ENCODE assay signal across 8 cellular contexts in the genomic region with DNA sequence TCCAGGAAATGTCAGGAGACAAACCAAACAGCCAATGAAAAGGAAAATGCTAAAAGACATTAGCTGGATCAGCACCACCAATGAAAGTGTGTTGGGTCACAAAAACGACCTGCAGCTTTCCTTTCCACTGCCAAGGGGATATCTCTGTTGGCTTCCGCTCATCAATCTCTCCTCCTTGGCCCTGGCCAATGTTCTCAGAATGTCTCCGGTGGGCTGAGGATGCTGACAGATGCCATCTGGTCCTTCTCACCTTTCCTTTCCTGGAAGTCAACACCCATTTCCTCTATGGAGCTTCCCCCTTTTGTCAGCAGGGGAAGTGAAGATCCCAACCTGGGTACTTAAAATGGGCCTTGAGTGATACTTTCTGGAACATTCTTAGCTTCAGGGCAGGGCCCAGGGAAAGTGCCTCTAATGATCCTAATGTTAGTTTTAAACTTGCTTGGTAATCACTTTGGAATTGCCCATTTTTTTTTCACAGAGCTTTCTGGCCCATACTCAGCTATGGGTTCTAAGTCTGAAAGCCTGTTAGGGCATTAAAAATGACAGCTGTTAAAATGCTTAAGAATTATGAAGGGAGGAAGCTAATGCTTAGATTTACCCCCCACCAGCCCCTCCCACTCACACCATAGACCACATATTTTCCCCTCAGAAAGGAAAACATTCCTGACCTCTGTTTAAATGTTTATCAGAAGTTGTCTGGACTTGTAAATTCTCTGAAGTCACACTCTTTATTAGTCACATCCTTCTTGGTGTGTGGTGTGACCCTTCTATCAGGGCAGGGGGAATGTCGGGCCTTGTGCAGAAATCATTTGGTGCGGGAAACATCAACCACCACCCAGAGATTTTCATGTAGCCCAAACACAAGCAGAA. TPM values are rescaled to one million over a fixed set of nuclear protein-coding genes. Genes with fewer than 3 reads are reported as not detected.
DNase-seq lines count a peak whose midpoint lies in the region; ATAC-seq and TF ChIP-seq lines count a peak whose summit lies in the region.
"Had no signal": no experiment of that assay in that cellular context is flagged by ENCODE, and none has a peak within 500 bp of the region (broad histone marks: within the 10 kb centered on the region; RNA-seq: fewer than 3 reads in every experiment).

No MANE protein-coding gene starts in this region.

- H3K9ac ChIP-seq in PC-3 (ENCODE audit: low read length) (no peak overlapping the region), duodenal mucosa (ENCODE audit: low read depth in 1 of 2, low read length in 2 of 2) (no peak overlapping the region)

- intact Hi-C loops in PC-3 (cut with micrococcal nuclease) = no loop called here

- peak; percentile 53 for ATAC-seq in PC-3

- BruUV-seq in PC-3 (replicated peaks; lab: Mats Ljungman, UMichigan) = no TSS peak

- 0 out of 2 replicates have a peak overlapping the region, but pooled peaks have one; percentile 10 for H2AFZ ChIP-seq in PC-3 (ENCODE audit: low read length)

- no peaks in the 10 kb centered on the region for H3K36me3 ChIP-seq in PC-3 (ENCODE audit: low read depth, low read length)
- no peaks in the 10 kb centered on the region for H3K36me3 ChIP-seq in duodenal mucosa (ENCODE audit: control insufficient read depth in 1 of 2, insufficient read depth in 2 of 2, low read length in 2 of 2)
- peaks cover 20% of the 10 kb centered on the region for H3K36me3 ChIP-seq in mesodermal cell (ENCODE audit: control insufficient read depth, insufficient read depth, low read length)
- H3K36me3 ChIP-seq in urinary bladder (ENCODE audit: insufficient read depth) = no peaks in the 10 kb centered on the region

- peak overlapping the region; percentile 22 for H3K27ac ChIP-seq in PC-3 (ENCODE audit: low read length)
- H3K27ac ChIP-seq in duodenal mucosa (ENCODE audit: low read depth, low read length) = peak overlapping the region; percentile 75
- H3K27ac ChIP-seq in mesodermal cell (ENCODE audit: low read depth, low read length, severe bottlenecking) = peak overlapping the region; percentile 98
- peak overlapping the region; percentile 83 for H3K27ac ChIP-seq in urinary bladder (ENCODE audit: low read depth)

- H3K79me2 ChIP-seq in PC-3 (ENCODE audit: low read length) = no peaks in the 10 kb centered on the region

- CTCF ChIA-PET in PC-3 (lab: Charles Lee) = no interaction called here

- no peaks in the 10 kb centered on the region for H3K9me2 ChIP-seq in PC-3 (replicated peaks; ENCODE audit: low read length)

- 90 to 92% methylated on average over 3 of the region's 5 CpGs for WGBS in mesodermal cell (ENCODE audit: insufficient coverage in 2 of 2), 2 experiments
- WGBS in urinary bladder = 30% methylated on average over 5 of the region's 5 CpGs

- H3K27me3 ChIP-seq in PC-3 (ENCODE audit: low read length) (no peaks in the 10 kb centered on the region), duodenal mucosa (ENCODE audit: control insufficient read depth in 1 of 2, insufficient read depth in 2 of 2, low read length in 2 of 2) (peaks cover 0 to 3% of the 10 kb centered on the region in 2 donors)

- H3K4me3 ChIP-seq in PC-3 (ENCODE audit: low read length) (no peak overlapping the region), duodenal mucosa (ENCODE audit: low read depth in 1 of 2, low read length in 2 of 2) (no peak overlapping the region), mesodermal cell (ENCODE audit: extremely low read depth, insufficient read depth, low read length, poor library complexity, severe bottlenecking) (no peak overlapping the region), urinary bladder (ENCODE audit: low read depth, low read length) (no peak overlapping the region)

- peak; percentile 69 for DNase-seq in PC-3
- DNase-seq in activated CD8-positive, alpha-beta memory T cell treated with anti-CD3 and anti-CD28 coated beads for 24 hours = no peak
- DNase-seq in effector CD8-positive, alpha-beta T cell (lab: John Stamatoyannopoulos, UW) = no peak
- DNase-seq in NCI-H524 (lab: John Stamatoyannopoulos, UW) = no peak

- no peaks in the 10 kb centered on the region for H4K20me1 ChIP-seq in PC-3 (ENCODE audit: low read length)

- H3K4me1 ChIP-seq in PC-3 (ENCODE audit: insufficient read depth, low read length) (peaks cover 15% of the 10 kb centered on the region), duodenal mucosa (ENCODE audit: control insufficient read depth in 1 of 2, insufficient read depth in 2 of 2, low read length in 2 of 2) (peaks cover 0 to 10% of the 10 kb centered on the region in 2 donors), mesodermal cell (ENCODE audit: control insufficient read depth, insufficient read depth, low read length, poor library complexity, severe bottlenecking) (peaks cover 63% of the 10 kb centered on the region), urinary bladder (ENCODE audit: insufficient read depth) (peaks cover 2% of the 10 kb centered on the region)

- H3K4me2 ChIP-seq in PC-3 (ENCODE audit: low read length) = peak overlapping the region; percentile 16

- POLR2A ChIA-PET in PC-3 (lab: Charles Lee; ENCODE audit: unreplicated experiment) = no interaction called here

- no peak for TF ChIP-seq CTCF in PC-3 (conservative IDR thresholded peaks at IDR 0.05; ENCODE audit: low read depth, low read length)

- H3F3A ChIP-seq in PC-3 (ENCODE audit: low read length, unreplicated experiment) = no peaks in the 10 kb centered on the region

- H3K9me3 ChIP-seq in PC-3 (ENCODE audit: low read length) = no peaks in the 10 kb centered on the region; the same call in 1 of the 2 replicates
- H3K9me3 ChIP-seq in duodenal mucosa (ENCODE audit: control insufficient read depth in 1 of 2, low read length in 2 of 2) = no peaks in the 10 kb centered on the region
- no peaks in the 10 kb centered on the region for H3K9me3 ChIP-seq in mesodermal cell (ENCODE audit: control insufficient read depth, low read length)

RNA-seq across cellular contexts. Expression of a gene that starts 29.2 kb away (rescaled TPM):
- total RNA-seq in PC-3 (2014; rRNA removed) = not detected in 2 replicates
- polyA plus RNA-seq in mesodermal cell (2013, experiment 1 of 2) = 343 TPM
- 351 TPM for polyA plus RNA-seq in mesodermal cell (2013, experiment 2 of 2)
- total RNA-seq in urinary bladder = 288 TPM
- 1,554 TPM for polyA plus RNA-seq in urinary bladder
- total RNA-seq: activated T-helper 2 cell treated with anti-CD3 and anti-CD28 coated beads, Interferon-gamma antibody, Interleukin-2, Interleukin-4, amounts not matched to agents 10 μg/mL and 5 μg/mL and 100 μg/mL, durations not matched to agents 14 hours and 24 hours and 36 hours had no signal

Comparison
In these comparisons a context has a peak if more than half of its experiments do, and no peak if none do; other contexts are left out.
1. H3K27ac ChIP-seq: peak in every context shown above with its lines; median percentile 98 in mesodermal cell; 83 in urinary bladder; 75 in duodenal mucosa; 22 in PC-3.
2. RNA of a gene that starts 29.2 kb away (total RNA-seq): 288 TPM in urinary bladder (single experiment); not detected in PC-3; every median in the first group is over 100 times any median in the second.